Comparison of ENCODE assay signal across 8 cellular contexts in the genomic region with DNA sequence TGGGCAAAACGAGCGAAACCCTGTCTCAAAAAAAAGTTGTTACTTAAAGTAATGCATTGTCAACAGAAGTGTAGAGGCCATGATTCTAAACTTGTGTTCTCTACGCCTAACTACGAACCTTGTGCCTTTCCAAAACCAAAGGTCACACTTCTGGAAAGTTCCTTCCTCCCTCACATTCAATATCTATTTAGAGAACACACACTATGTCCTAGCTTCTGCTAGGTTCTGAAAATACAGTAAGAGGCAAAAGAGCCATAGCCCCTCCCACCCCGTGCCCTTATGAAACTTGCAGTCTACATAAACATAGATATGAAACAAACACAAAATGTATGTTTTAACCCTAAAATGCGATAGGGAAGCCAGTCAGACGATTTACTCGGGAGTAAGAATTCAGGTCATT. TPM values are rescaled to one million over a fixed set of nuclear protein-coding genes. Genes with fewer than 3 reads are reported as not detected.
A peak's percentile ranks its signal among the peaks of the same experiment; 100 is the strongest.
DNase-seq lines count a peak whose midpoint lies in the region; ATAC-seq and TF ChIP-seq lines count a peak whose summit lies in the region.

No MANE protein-coding gene starts in this region.

- H3K9me2 ChIP-seq in Karpas-422 (replicated peaks; ENCODE audit: insufficient read depth, low read length): no peaks in the 10 kb centered on the region

- H3K27me3 Mint-ChIP-seq in effector memory CD8-positive, alpha-beta T cell: no peaks in the 10 kb centered on the region
- H3K27me3 Mint-ChIP-seq in neural crest cell (ENCODE audit: low read depth): no peaks in the 10 kb centered on the region

- no peaks in the 10 kb centered on the region for H3K79me2 ChIP-seq in Karpas-422 (ENCODE audit: low read length)

- H2AFZ ChIP-seq in Karpas-422 (ENCODE audit: low read length): peak overlapping the region; percentile 97

- no peaks in the 10 kb centered on the region for H3K27me3 ChIP-seq in Karpas-422 (ENCODE audit: low read length)

- TF ChIP-seq CTCF in neural crest cell (conservative IDR thresholded peaks at IDR 0.05): no peak

- H3K27ac Mint-ChIP-seq in effector memory CD8-positive, alpha-beta T cell: peak overlapping the region; percentile 95 to 97
- peak overlapping the region; percentile 65 for H3K27ac Mint-ChIP-seq in neural crest cell (ENCODE audit: unreplicated experiment)

- peaks cover 16% of the 10 kb centered on the region for H3K36me3 Mint-ChIP-seq in effector memory CD8-positive, alpha-beta T cell (ENCODE audit: insufficient read depth)
- H3K36me3 Mint-ChIP-seq in neural crest cell (ENCODE audit: low read depth): peaks cover 3% of the 10 kb centered on the region

- no peaks in the 10 kb centered on the region for H4K20me1 ChIP-seq in Karpas-422 (ENCODE audit: insufficient read depth, low read depth, low read length)

- peaks cover 16 to 23% of the 10 kb centered on the region in 2 donors for H3K4me1 Mint-ChIP-seq in effector memory CD8-positive, alpha-beta T cell (ENCODE audit: low read depth in 2 of 2)
- H3K4me1 Mint-ChIP-seq in neural crest cell: peaks cover 22% of the 10 kb centered on the region

- peak overlapping the region; percentile 38; the same call in 1 of the 2 replicates for H3K27ac ChIP-seq in Karpas-422 (ENCODE audit: low read length)

- peak overlapping the region; percentile 68 for H3K9ac ChIP-seq in Karpas-422 (ENCODE audit: low read length)

- no peak for DNase-seq in Karpas-422
- DNase-seq in effector memory CD8-positive, alpha-beta T cell: no peak
- no peak for DNase-seq in neural crest cell (ENCODE audit: low read depth, low spot score)
- DNase-seq in NCI-H524 treated with DMSO at 0.1 percent for 48 hours (lab: John Stamatoyannopoulos, UW): no peak
- no peak for DNase-seq in foreskin melanocyte

- H3K4me3 Mint-ChIP-seq in effector memory CD8-positive, alpha-beta T cell: peak overlapping the region; percentile 95 to 96
- peak overlapping the region; percentile 89 for H3K4me3 Mint-ChIP-seq in neural crest cell

- H3K4me1 ChIP-seq in Karpas-422 (ENCODE audit: low read length): peaks cover 15% of the 10 kb centered on the region

- no peaks in the 10 kb centered on the region for H3K9me3 ChIP-seq in Karpas-422 (ENCODE audit: low read length)

- H3K4me2 ChIP-seq in Karpas-422 (ENCODE audit: low read depth, low read length, poor library complexity, severe bottlenecking): peak overlapping the region; percentile 82

- H3K4me3 ChIP-seq in Karpas-422 (ENCODE audit: low read length): peak overlapping the region; percentile 70

- no peaks in the 10 kb centered on the region for H3K9me3 Mint-ChIP-seq in effector memory CD8-positive, alpha-beta T cell
- no peaks in the 10 kb centered on the region for H3K9me3 Mint-ChIP-seq in neural crest cell

- no peaks in the 10 kb centered on the region for H3K36me3 ChIP-seq in Karpas-422 (ENCODE audit: insufficient read depth, low read length)

- peak; percentile 9 for ATAC-seq in GM21367 (IDR thresholded peaks at IDR 0.05; ENCODE audit: unreplicated experiment)
- no peak for ATAC-seq in effector memory CD8-positive, alpha-beta T cell (replicated peaks)
- ATAC-seq in GM18520 (IDR thresholded peaks at IDR 0.05; ENCODE audit: unreplicated experiment): no peak
- no peak for ATAC-seq in HG03175 (IDR thresholded peaks at IDR 0.05; ENCODE audit: unreplicated experiment)

RNA-seq across cellular contexts. Expression of a gene that starts 36.4 kb away (rescaled TPM):
- total RNA-seq in Karpas-422 (2014; rRNA removed; shearing (Covaris generic); ENCODE audit: low replicate concordance): 36.9 and 48.1 TPM in 2 replicates
- total RNA-seq in neural crest cell: 16.9 and 25.5 TPM in 2 replicates
